Comparison of ENCODE assay signal across 8 cellular contexts in the genomic region with DNA sequence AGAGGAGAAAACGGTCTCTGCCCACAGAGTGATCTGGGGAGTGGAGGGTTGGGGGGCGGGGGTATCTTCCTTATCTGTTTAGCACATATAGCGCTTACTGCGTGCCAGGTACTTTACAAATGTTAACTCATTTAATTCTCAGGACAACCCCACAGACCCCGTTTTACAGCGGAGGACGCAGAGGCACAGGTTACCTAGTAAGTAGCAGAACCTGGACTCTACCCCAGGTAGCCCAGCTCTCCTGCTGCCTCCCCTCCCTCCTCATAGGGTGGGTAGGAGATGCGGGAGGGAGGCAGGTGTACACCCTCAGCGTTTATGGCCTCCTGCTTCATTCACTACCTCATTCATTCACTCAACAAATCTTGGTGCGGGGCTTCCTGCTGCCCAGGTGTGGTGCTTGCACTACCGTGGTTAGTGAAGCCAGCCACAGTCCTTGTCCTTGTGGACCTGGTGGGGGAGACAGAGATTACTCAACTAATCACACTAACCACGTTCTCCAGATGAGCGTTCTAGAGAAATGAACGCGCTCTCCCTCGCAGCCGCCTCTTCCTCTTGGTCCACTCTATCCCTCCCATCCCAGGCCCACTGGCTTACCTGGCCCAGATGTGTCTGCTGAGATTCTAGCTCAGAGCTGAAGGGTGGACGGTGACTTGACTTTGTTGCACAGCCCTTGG.
A peak's percentile ranks its signal among the peaks of the same experiment; 100 is the strongest.
DNase-seq lines count a peak whose midpoint lies in the region; ATAC-seq and TF ChIP-seq lines count a peak whose summit lies in the region.

No MANE protein-coding gene starts in this region.

- no peaks in the 10 kb centered on the region for H3K36me3 ChIP-seq in BE2C

- no peaks in the 10 kb centered on the region for H3K4me1 ChIP-seq in BE2C

- TF ChIP-seq CTCF in BE2C (IDR thresholded peaks at IDR 0.05; ENCODE audit: low read depth, low read length) (no peak), GM12864 (IDR thresholded peaks at IDR 0.05; ENCODE audit: low read depth, low read length, missing control alignments) (peak; percentile 23)

- no peak overlapping the region for H3K27ac Mint-ChIP-seq in activated T-helper 17 cell treated with anti-CD3 and anti-CD28 coated beads, Interleukin-2, amount 50 U/mL, for 72 hours

- intact Hi-C loops in left colon (cut with DNase I, micrococcal nuclease), result loop anchor here in 1 of 2 donors (5.0 kb wide), 1 partner anchor 237 kb away; no protein-coding TSS in a partner anchor

- DNase-seq in BE2C (no peak), GM12864 (ENCODE audit: low read depth) (no peak), left colon (no peak), SHP77 treated with DMSO at 0.1 percent for 48 hours (lab: John Stamatoyannopoulos, UW) (no peak)
- no peak for DNase-seq in effector CD4-positive, alpha-beta T cell

- no peaks in the 10 kb centered on the region; the same call in 1 of the 2 replicates for H3K9me3 ChIP-seq in BE2C

- H3K4me3 ChIP-seq in BE2C (ENCODE audit: low read depth, low read length) (peak overlapping the region; percentile 41), GM12864 (ENCODE audit: low read depth, low read length) (no peak overlapping the region)

- ATAC-seq in activated T-helper 17 cell treated with anti-CD3 and anti-CD28 coated beads, Interleukin-2, amount 50 U/mL, for 72 hours (replicated peaks), result no peak
- ATAC-seq in left colon (peak; percentile 16), GM21576 (IDR thresholded peaks at IDR 0.05; ENCODE audit: unreplicated experiment) (no peak), HG02642 (IDR thresholded peaks at IDR 0.05; ENCODE audit: poor library complexity, unreplicated experiment) (no peak)

- no peaks in the 10 kb centered on the region for H3K9me3 Mint-ChIP-seq in activated T-helper 17 cell treated with anti-CD3 and anti-CD28 coated beads, Interleukin-2, amount 50 U/mL, for 72 hours

- no peaks in the 10 kb centered on the region for H3K4me1 Mint-ChIP-seq in activated T-helper 17 cell treated with anti-CD3 and anti-CD28 coated beads, Interleukin-2, amount 50 U/mL, for 72 hours

- H3K27me3 Mint-ChIP-seq in activated T-helper 17 cell treated with anti-CD3 and anti-CD28 coated beads, Interleukin-2, amount 50 U/mL, for 72 hours, result peaks cover 10% of the 10 kb centered on the region

- H3K4me3 Mint-ChIP-seq in activated T-helper 17 cell treated with anti-CD3 and anti-CD28 coated beads, Interleukin-2, amount 50 U/mL, for 72 hours, result peak overlapping the region; percentile 39

- H3K27me3 ChIP-seq in BE2C, result peaks cover 8% of the 10 kb centered on the region; the same call in 1 of the 2 replicates

- no peaks in the 10 kb centered on the region for H3K36me3 Mint-ChIP-seq in activated T-helper 17 cell treated with anti-CD3 and anti-CD28 coated beads, Interleukin-2, amount 50 U/mL, for 72 hours (ENCODE audit: low read depth)
